In genomic region chr19:57441979-57442752, GRCh38 we compare ENCODE assay signal across 19 cellular contexts.
"Had no signal": no experiment of that assay in that cellular context is flagged by ENCODE, and none has a peak within 500 bp of the region (broad histone marks: within the 10 kb centered on the region; RNA-seq: fewer than 3 reads in every experiment).

No MANE protein-coding gene starts in this region.

- H3K27ac ChIP-seq: colonic mucosa, heart right ventricle, parathyroid adenoma, psoas muscle, sigmoid colon had no signal

- H3K27me3 Mint-ChIP-seq: naive thymus-derived CD8-positive, alpha-beta T cell had no signal

- ATAC-seq: left lobe of liver; mucosa of descending colon; naive thymus-derived CD8-positive, alpha-beta T cell had no signal

- H3K9ac ChIP-seq: parathyroid adenoma had no signal

- H3K4me3 ChIP-seq: colonic mucosa, heart right ventricle, lung, mucosa of descending colon, psoas muscle, sigmoid colon had no signal

- DNase-seq: caudate nucleus; colonic mucosa; dermis blood vessel endothelial cell; foreskin melanocyte; heart right ventricle; hypothalamus; kidney glomerular epithelial cell; mucosa of descending colon; naive thymus-derived CD8-positive, alpha-beta T cell; psoas muscle; retina; sigmoid colon; small intestine; stimulated activated CD4-positive, alpha-beta T cell treated with anti-CD3 and anti-CD28 coated beads, Interleukin-12 subunit alpha, Interleukin-12 subunit beta, amount 100 ng/mL, for 4 hours; stimulated activated naive CD4-positive, alpha-beta T cell treated with Interleukin-2 at 50 U/mL for 16 hours; trophoblast cell had no signal

- H3K4me1 ChIP-seq: colonic mucosa, parathyroid adenoma, psoas muscle, sigmoid colon had no signal

- H2AFZ ChIP-seq: parathyroid adenoma had no signal

- H3K27me3 ChIP-seq: colonic mucosa, heart right ventricle, sigmoid colon had no signal
